In the genomic region with DNA sequence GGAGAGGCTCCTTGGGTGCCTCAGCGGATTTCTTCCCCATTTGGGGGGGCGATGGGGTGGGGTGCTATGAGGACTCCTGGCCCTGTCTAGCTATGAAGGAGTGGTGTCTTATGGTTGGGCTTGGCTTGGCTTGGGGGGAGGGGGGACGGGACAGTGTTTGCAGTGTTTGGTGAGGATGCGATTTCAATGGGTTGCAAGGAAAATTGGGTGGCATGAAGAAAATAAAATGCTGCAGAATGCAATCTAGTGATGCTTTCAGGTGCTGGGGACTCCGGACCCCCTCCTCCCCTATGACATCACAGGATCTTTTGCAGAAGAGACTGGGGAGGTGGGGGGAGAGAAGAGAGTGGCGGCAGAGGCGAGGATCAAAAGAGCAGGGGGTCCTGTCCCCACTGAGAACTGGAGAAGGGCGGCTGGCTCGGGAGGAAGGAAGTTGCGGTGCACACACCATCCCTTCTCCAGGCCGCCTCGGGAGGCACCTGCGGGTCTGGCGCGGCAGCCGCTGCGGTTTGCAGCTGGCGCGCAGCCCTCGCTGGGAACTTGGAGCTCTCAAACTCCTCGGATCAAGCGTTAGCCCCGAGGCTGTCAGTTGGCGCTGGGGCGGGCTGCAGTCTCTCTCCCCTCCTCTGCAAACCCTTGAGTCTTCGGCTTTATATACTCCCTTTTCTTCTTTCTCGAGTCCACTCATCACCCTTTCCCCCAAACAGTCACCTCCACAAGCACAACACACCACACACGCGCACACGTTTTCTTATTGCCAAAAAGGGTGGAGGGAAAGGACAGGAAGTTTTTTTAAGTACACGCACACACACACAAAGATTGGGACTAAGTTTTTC, we compare ENCODE assay signal across 9 cellular contexts.
DNase-seq lines count a peak whose midpoint lies in the region; ATAC-seq and TF ChIP-seq lines count a peak whose summit lies in the region.
"Had no signal": no experiment of that assay in that cellular context is flagged by ENCODE, and none has a peak within 500 bp of the region (broad histone marks: within the 10 kb centered on the region; RNA-seq: fewer than 3 reads in every experiment).

No MANE protein-coding gene starts in this region.

- H3K27ac ChIP-seq in AG04450 (ENCODE audit: low read depth, low read length) (no peak overlapping the region), esophagus muscularis mucosa (replicated peaks in 1 of 4) (peak overlapping the region in 3 of 4 donors; percentile 67 to 70 (median 68)), neural cell (ENCODE audit: low read length) (no peak overlapping the region)

- no peak for ATAC-seq in HG03342 (IDR thresholded peaks at IDR 0.05; ENCODE audit: unreplicated experiment)
- no peak for ATAC-seq in HG02798 (IDR thresholded peaks at IDR 0.05; ENCODE audit: poor library complexity, unreplicated experiment)

- no peaks in the 10 kb centered on the region for H3K27me3 ChIP-seq in AG04450 (ENCODE audit: control insufficient read depth, insufficient read depth, low read length)
- H3K27me3 ChIP-seq in esophagus muscularis mucosa: peaks cover 0 to 36% (median 2%) of the 10 kb centered on the region in 4 donors
- peaks cover 77% of the 10 kb centered on the region for H3K27me3 ChIP-seq in neural cell (ENCODE audit: insufficient read depth, low read depth, low read length)

- H3K4me2 ChIP-seq in neural cell (ENCODE audit: low read length): peak overlapping the region; percentile 87

- H3K9me3 ChIP-seq in AG04450 (ENCODE audit: control insufficient read depth, insufficient read depth, low read length): peaks cover 3% of the 10 kb centered on the region; the same call in 1 of the 2 replicates
- H3K9me3 ChIP-seq in esophagus muscularis mucosa: no peaks in the 10 kb centered on the region
- no peaks in the 10 kb centered on the region for H3K9me3 ChIP-seq in neural cell (ENCODE audit: low read length)

- TF ChIP-seq RAD21 in neural cell (conservative IDR thresholded peaks at IDR 0.05): no peak

- H3K36me3 ChIP-seq in esophagus muscularis mucosa (no peaks in the 10 kb centered on the region), neural cell (ENCODE audit: insufficient read depth, low read length) (no peaks in the 10 kb centered on the region)

- H3K4me3 ChIP-seq in AG04450 (ENCODE audit: low read depth, low read length) (peak overlapping the region; percentile 70), NB4 (ENCODE audit: low read depth, low read length) (no peak overlapping the region), esophagus muscularis mucosa (peak overlapping the region; percentile 58 to 65 (median 61)), neural cell (ENCODE audit: low read length) (peak overlapping the region; percentile 84)

- no peaks in the 10 kb centered on the region for H4K20me1 ChIP-seq in neural cell (ENCODE audit: insufficient read depth)

- no peak overlapping the region for H2AFZ ChIP-seq in neural cell (ENCODE audit: low read depth, low read length)

- H3K79me2 ChIP-seq in neural cell (replicated peaks; ENCODE audit: insufficient read depth, low read length): no peaks in the 10 kb centered on the region

- no peak for DNase-seq in AG04450 (ENCODE audit: low read depth, low spot score)
- peak; percentile 29 for DNase-seq in NB4 (ENCODE audit: low read depth)
- DNase-seq in esophagus muscularis mucosa (ENCODE audit: extremely low spot score): no peak
- no peak for DNase-seq in stimulated activated CD4-positive, alpha-beta T cell treated with anti-CD3 and anti-CD28 coated beads, Interleukin-4, amount 100 ng/mL, for 1 hour
- DNase-seq in RKO (ENCODE audit: low spot score): no peak
- DNase-seq: CD4-positive, alpha-beta memory T cell had no signal

- under 1% methylated on average over 31 of the region's 31 CpGs for WGBS in esophagus muscularis mucosa

- H3K9me2 ChIP-seq in neural cell (ENCODE audit: insufficient read depth, low read length): no peaks in the 10 kb centered on the region

- TF ChIP-seq EP300 in esophagus muscularis mucosa (IDR thresholded peaks at IDR 0.05): no peak
- no peak for TF ChIP-seq EP300 in neural cell (conservative IDR thresholded peaks at IDR 0.05; ENCODE audit: poor library complexity, severe bottlenecking)

- H3F3A ChIP-seq in neural cell (ENCODE audit: insufficient read depth, low read length, poor library complexity, severe bottlenecking): peaks cover 7% of the 10 kb centered on the region

- CTCF ChIA-PET in AG04450 (lab: Charles Lee): interaction anchor here (1.3 to 1.7 kb wide), 2 partner anchors 19 to 119 kb away, joined by 4 to 6 read pairs; no protein-coding TSS in a partner anchor

- POLR2A ChIA-PET in AG04450 (lab: Yijun Ruan, JAX): interaction anchor here (0.6 to 0.7 kb wide), 2 partner anchors 38 to 105 kb away, joined by 4 to 5 read pairs; no protein-coding TSS in a partner anchor

- TF ChIP-seq POLR2A in NB4 (IDR thresholded peaks at IDR 0.05; ENCODE audit: extremely low read depth, insufficient read length) (no peak), esophagus muscularis mucosa (IDR thresholded peaks at IDR 0.05; ENCODE audit: low read depth) (no peak)

- intact Hi-C loops in esophagus muscularis mucosa (cut with DNase I): loop anchor here (5.0 kb wide), 1 partner anchor 110 kb away; no protein-coding TSS in a partner anchor

- H3K4me1 ChIP-seq in esophagus muscularis mucosa: peaks cover 10 to 41% (median 31%) of the 10 kb centered on the region in 4 donors

- no peak for TF ChIP-seq CTCF in AG04450 (IDR thresholded peaks at IDR 0.05; ENCODE audit: low read depth, low read length)
- TF ChIP-seq CTCF in NB4 (IDR thresholded peaks at IDR 0.05; ENCODE audit: low read depth, low read length): no peak
- TF ChIP-seq CTCF in esophagus muscularis mucosa (IDR thresholded peaks at IDR 0.05): no peak
- TF ChIP-seq CTCF in neural cell (IDR thresholded peaks at IDR 0.05; ENCODE audit: poor library complexity, severe bottlenecking): no peak

- H3K9ac ChIP-seq in neural cell (ENCODE audit: low read length): peak overlapping the region; percentile 74

TF ChIP-seq in neural cell, 6 proteins besides CTCF, POLR2A, EP300 and RAD21:
- TF ChIP-seq SMC3 (conservative IDR thresholded peaks at IDR 0.05; ENCODE audit: poor library complexity) (no peak), POLR2AphosphoS5 (IDR thresholded peaks at IDR 0.05) (no peak), MXI1 (conservative IDR thresholded peaks at IDR 0.05; ENCODE audit: poor library complexity, severe bottlenecking) (peak; percentile 10), TAF1 (IDR thresholded peaks at IDR 0.05; ENCODE audit: low read depth) (no peak)
- TF ChIP-seq, protein P1, sequence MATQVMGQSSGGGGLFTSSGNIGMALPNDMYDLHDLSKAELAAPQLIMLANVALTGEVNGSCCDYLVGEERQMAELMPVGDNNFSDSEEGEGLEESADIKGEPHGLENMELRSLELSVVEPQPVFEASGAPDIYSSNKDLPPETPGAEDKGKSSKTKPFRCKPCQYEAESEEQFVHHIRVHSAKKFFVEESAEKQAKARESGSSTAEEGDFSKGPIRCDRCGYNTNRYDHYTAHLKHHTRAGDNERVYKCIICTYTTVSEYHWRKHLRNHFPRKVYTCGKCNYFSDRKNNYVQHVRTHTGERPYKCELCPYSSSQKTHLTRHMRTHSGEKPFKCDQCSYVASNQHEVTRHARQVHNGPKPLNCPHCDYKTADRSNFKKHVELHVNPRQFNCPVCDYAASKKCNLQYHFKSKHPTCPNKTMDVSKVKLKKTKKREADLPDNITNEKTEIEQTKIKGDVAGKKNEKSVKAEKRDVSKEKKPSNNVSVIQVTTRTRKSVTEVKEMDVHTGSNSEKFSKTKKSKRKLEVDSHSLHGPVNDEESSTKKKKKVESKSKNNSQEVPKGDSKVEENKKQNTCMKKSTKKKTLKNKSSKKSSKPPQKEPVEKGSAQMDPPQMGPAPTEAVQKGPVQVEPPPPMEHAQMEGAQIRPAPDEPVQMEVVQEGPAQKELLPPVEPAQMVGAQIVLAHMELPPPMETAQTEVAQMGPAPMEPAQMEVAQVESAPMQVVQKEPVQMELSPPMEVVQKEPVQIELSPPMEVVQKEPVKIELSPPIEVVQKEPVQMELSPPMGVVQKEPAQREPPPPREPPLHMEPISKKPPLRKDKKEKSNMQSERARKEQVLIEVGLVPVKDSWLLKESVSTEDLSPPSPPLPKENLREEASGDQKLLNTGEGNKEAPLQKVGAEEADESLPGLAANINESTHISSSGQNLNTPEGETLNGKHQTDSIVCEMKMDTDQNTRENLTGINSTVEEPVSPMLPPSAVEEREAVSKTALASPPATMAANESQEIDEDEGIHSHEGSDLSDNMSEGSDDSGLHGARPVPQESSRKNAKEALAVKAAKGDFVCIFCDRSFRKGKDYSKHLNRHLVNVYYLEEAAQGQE (IDR thresholded peaks at IDR 0.05; ENCODE audit: borderline replicate concordance): peak; percentile 13

Comparison
In these comparisons a context has a peak if more than half of its experiments do, and no peak if none do; other contexts are left out.
1. H3K27ac ChIP-seq: peak in esophagus muscularis mucosa (3 of 4); none in AG04450 (single experiment) and neural cell (single experiment).